In genomic region chr22:42071508-42071907, GRCh38 we compare ENCODE assay signal across 9 cellular contexts. TPM values are rescaled to one million over a fixed set of nuclear protein-coding genes. Genes with fewer than 3 reads are reported as not detected.
A peak's percentile ranks its signal among the peaks of the same experiment; 100 is the strongest.
DNase-seq lines count a peak whose midpoint lies in the region; ATAC-seq, FAIRE-seq and TF ChIP-seq lines count a peak whose summit lies in the region.
"Not testable (repeated sequence)": the region's sequence is repeated elsewhere in the genome, so short reads cannot be mapped to it uniquely, and the experiment has no call there.
"Had no signal": no experiment of that assay in that cellular context is flagged by ENCODE, and none has a peak within 500 bp of the region (broad histone marks: within the 10 kb centered on the region; RNA-seq: fewer than 3 reads in every experiment).

No MANE protein-coding gene starts in this region.

- TF ChIP-seq CTCF in Loucy (conservative IDR thresholded peaks at IDR 0.05; ENCODE audit: low read length); astrocyte (IDR thresholded peaks at IDR 0.05; ENCODE audit: insufficient read depth, low read depth, low read length); epithelial cell of esophagus (IDR thresholded peaks at IDR 0.05; ENCODE audit: insufficient read depth, low read depth, low read length, missing control alignments); HepG2 (CRISPR knock-in tag; IDR thresholded peaks at IDR 0.05); osteoblast (IDR thresholded peaks at IDR 0.05; ENCODE audit: extremely low read depth, low read depth, low read length); suprapubic skin (IDR thresholded peaks at IDR 0.05): not testable (repeated sequence)

- in situ Hi-C loops in HepG2 (cut with HindIII; ENCODE audit: extremely low pct_ligation_motif_present, low pct_unique_long_range_greater_than_20kb) = loop anchor here (5.0 kb wide), 1 partner anchor 104 kb away; the partner anchor contains the start of gene SEPTIN3

- H3K79me2 ChIP-seq in Loucy (ENCODE audit: insufficient read depth, low read length); HepG2 (ENCODE audit: insufficient read depth, low read length): not testable (repeated sequence)
- H3K79me2 ChIP-seq in astrocyte (ENCODE audit: insufficient read depth, low read length) (peaks cover 14% of the 10 kb centered on the region), osteoblast (ENCODE audit: insufficient read depth, low read length) (peaks cover 25% of the 10 kb centered on the region)

- not testable (repeated sequence) for ATAC-seq in activated CD4-positive, alpha-beta T cell treated with anti-CD3 and anti-CD28 coated beads for 36 hours; HepG2

- not testable (repeated sequence) for FAIRE-seq in astrocyte (lab: Jason Lieb, UNC); HepG2 (lab: Jason Lieb, UNC)

- peak overlapping the region; percentile 74 for H3K27ac ChIP-seq in CD4-positive, alpha-beta memory T cell (ENCODE audit: low read depth, low read length)
- H3K27ac ChIP-seq in astrocyte (ENCODE audit: low read depth, low read length) = peak overlapping the region; percentile 68
- not testable (repeated sequence) for H3K27ac ChIP-seq in HepG2 (ENCODE audit: extremely low read length, insufficient read depth, low read length)
- H3K27ac ChIP-seq in osteoblast (ENCODE audit: low read depth, low read length) = peak overlapping the region; percentile 94
- peak overlapping the region; percentile 84 for H3K27ac ChIP-seq in suprapubic skin

- not testable (repeated sequence) for H3F3A ChIP-seq in Loucy (ENCODE audit: low read depth)

- not testable (repeated sequence) for H3K9me3 ChIP-seq in CD4-positive, alpha-beta memory T cell (ENCODE audit: control insufficient read depth in 1 of 2, low read length in 2 of 2); Loucy (ENCODE audit: insufficient read depth, low read depth, low read length); astrocyte (ENCODE audit: insufficient read depth, low read depth, low read length); HepG2 (ENCODE audit: low read length); osteoblast (ENCODE audit: low read depth, low read length); suprapubic skin

- not testable (repeated sequence) for H3K9me3 Mint-ChIP-seq in CD4-positive, alpha-beta memory T cell; activated CD4-positive, alpha-beta T cell treated with anti-CD3 and anti-CD28 coated beads for 36 hours (ENCODE audit: low read depth)
- H3K9me3 Mint-ChIP-seq in astrocyte (ENCODE audit: unreplicated experiment) = peaks cover 13% of the 10 kb centered on the region

- H2AFZ ChIP-seq in Loucy (ENCODE audit: low read length) = not testable (repeated sequence)
- H2AFZ ChIP-seq in astrocyte (ENCODE audit: low read depth, low read length) = peak overlapping the region; percentile 96
- peak overlapping the region; percentile 61 for H2AFZ ChIP-seq in HepG2 (ENCODE audit: low read length)
- peak overlapping the region; percentile 99 for H2AFZ ChIP-seq in osteoblast (ENCODE audit: low read length)

- BruUV-seq in HepG2 (replicated peaks; lab: Mats Ljungman, UMichigan) = not testable (repeated sequence)

- H4K20me1 ChIP-seq in Loucy (ENCODE audit: insufficient read depth, low read length, poor library complexity, severe bottlenecking); astrocyte (ENCODE audit: insufficient read depth, low read length); HepG2 (ENCODE audit: insufficient read depth, low read length); osteoblast (ENCODE audit: insufficient read depth, low read length): not testable (repeated sequence)

- not testable (repeated sequence) for TF ChIP-seq RAD21 in HepG2 (CRISPR knock-in tag; IDR thresholded peaks at IDR 0.05)

- peak overlapping the region; percentile 70 for H3K9ac ChIP-seq in Loucy (ENCODE audit: low read depth, low read length, poor library complexity, severe bottlenecking)
- peak overlapping the region; percentile 79 for H3K9ac ChIP-seq in astrocyte (ENCODE audit: low read length)
- peak overlapping the region; percentile 66; the same call in 1 of the 2 replicates for H3K9ac ChIP-seq in HepG2 (ENCODE audit: insufficient read depth, low read depth, low read length)

- H3K4me1 ChIP-seq in CD4-positive, alpha-beta memory T cell (ENCODE audit: insufficient read depth, low read length) = peaks cover 40% of the 10 kb centered on the region
- H3K4me1 ChIP-seq in Loucy (ENCODE audit: insufficient read depth, low read length, poor library complexity, severe bottlenecking) = not testable (repeated sequence)
- H3K4me1 ChIP-seq in astrocyte (ENCODE audit: insufficient read depth, low read length) = peaks cover 20% of the 10 kb centered on the region
- peaks cover 36% of the 10 kb centered on the region for H3K4me1 ChIP-seq in HepG2 (ENCODE audit: insufficient read depth, low read length)
- peaks cover 30% of the 10 kb centered on the region for H3K4me1 ChIP-seq in osteoblast (ENCODE audit: insufficient read depth, low read length)
- peaks cover 42% of the 10 kb centered on the region for H3K4me1 ChIP-seq in suprapubic skin

- H3K4me1 Mint-ChIP-seq in CD4-positive, alpha-beta memory T cell = peaks cover 20 to 59% (median 39%) of the 10 kb centered on the region in 4 donors
- H3K4me1 Mint-ChIP-seq in activated CD4-positive, alpha-beta T cell treated with anti-CD3 and anti-CD28 coated beads for 36 hours = peaks cover 28% of the 10 kb centered on the region
- H3K4me1 Mint-ChIP-seq in astrocyte (ENCODE audit: low read depth, unreplicated experiment) = not testable (repeated sequence)

- TF ChIP-seq POLR2A in HepG2 (IDR thresholded peaks at IDR 0.05; ENCODE audit: insufficient read depth in 1 of 2, low read depth in 2 of 2, low read length in 2 of 2); suprapubic skin (IDR thresholded peaks at IDR 0.05): not testable (repeated sequence)

- TF ChIP-seq EP300 in HepG2 (IDR thresholded peaks at IDR 0.05; ENCODE audit: low read depth in 2 of 2, low read length in 2 of 2); HepG2 (CRISPR knock-in tag; IDR thresholded peaks at IDR 0.05; ENCODE audit: borderline replicate concordance); suprapubic skin (IDR thresholded peaks at IDR 0.05): not testable (repeated sequence)

- H3K27ac Mint-ChIP-seq in CD4-positive, alpha-beta memory T cell = peak overlapping the region; percentile 93 to 97 (median 94)
- H3K27ac Mint-ChIP-seq in activated CD4-positive, alpha-beta T cell treated with anti-CD3 and anti-CD28 coated beads for 36 hours = peak overlapping the region; percentile 89
- H3K27ac Mint-ChIP-seq in astrocyte (ENCODE audit: unreplicated experiment) = not testable (repeated sequence)

- H3K9me2 ChIP-seq in Loucy (replicated peaks; ENCODE audit: low read depth, low read length) = not testable (repeated sequence)

- peak overlapping the region; percentile 82 for H3K4me2 ChIP-seq in Loucy (ENCODE audit: low read depth, low read length, poor library complexity, severe bottlenecking)
- peak overlapping the region; percentile 94 for H3K4me2 ChIP-seq in astrocyte (ENCODE audit: low read length)
- H3K4me2 ChIP-seq in HepG2 (ENCODE audit: low read depth, low read length) = peak overlapping the region; percentile 100
- H3K4me2 ChIP-seq in osteoblast (ENCODE audit: insufficient read depth, low read length) = peak overlapping the region; percentile 91

- peak overlapping the region; percentile 92 to 95 (median 92) for H3K4me3 Mint-ChIP-seq in CD4-positive, alpha-beta memory T cell
- peak overlapping the region; percentile 84 for H3K4me3 Mint-ChIP-seq in activated CD4-positive, alpha-beta T cell treated with anti-CD3 and anti-CD28 coated beads for 36 hours
- not testable (repeated sequence) for H3K4me3 Mint-ChIP-seq in astrocyte (ENCODE audit: unreplicated experiment)

- H3K4me3 ChIP-seq in CD4-positive, alpha-beta memory T cell (ENCODE audit: low read length in 2 of 2) = peak overlapping the region; percentile 37 to 51
- H3K4me3 ChIP-seq in Loucy (ENCODE audit: low read length, poor library complexity, severe bottlenecking) (peak overlapping the region; percentile 78), astrocyte (ENCODE audit: insufficient read depth, low read depth, low read length) (peak overlapping the region; percentile 65), epithelial cell of esophagus (ENCODE audit: low read length) (peak overlapping the region; percentile 59), HepG2 (replicated peaks in 1 of 3; ENCODE audit: insufficient read depth in 1 of 3, low read depth in 2 of 3, low read length in 3 of 3) (peak overlapping the region in 2 of 3 experiments; percentile 52 to 79; a peak in 3 of 6 replicates), osteoblast (ENCODE audit: insufficient read depth, low read length) (peak overlapping the region; percentile 85), suprapubic skin (peak overlapping the region; percentile 68)

- H3K27me3 Mint-ChIP-seq in CD4-positive, alpha-beta memory T cell; activated CD4-positive, alpha-beta T cell treated with anti-CD3 and anti-CD28 coated beads for 36 hours; astrocyte (ENCODE audit: low read depth, unreplicated experiment): not testable (repeated sequence)

- DNase-seq in CD4-positive, alpha-beta memory T cell; activated CD4-positive, alpha-beta T cell treated with anti-CD3 and anti-CD28 coated beads for 36 hours; astrocyte (ENCODE audit: low read depth); epithelial cell of esophagus (ENCODE audit: low read depth); HepG2 (ENCODE audit: low spot score); osteoblast (ENCODE audit: insufficient read length, low spot score, missing footprints): not testable (repeated sequence)
- peak in 1 of 2 donors; percentile 35 for DNase-seq in suprapubic skin (ENCODE audit: low spot score in 2 of 2)

- intact Hi-C loops in CD4-positive, alpha-beta memory T cell (cut with micrococcal nuclease) = loop anchor here (5.0 to 10.0 kb wide), 3 partner anchors 104 to 543 kb away; partner anchors contain the start of genes POLDIP3, SEPTIN3 and SNU13
- intact Hi-C loops in activated CD4-positive, alpha-beta T cell treated with anti-CD3 and anti-CD28 coated beads for 36 hours (cut with DNase I, micrococcal nuclease) = loop anchor here (2.0 to 10.0 kb wide), 13 partner anchors 41 to 627 kb away; partner anchors contain the start of genes CENPM (in 1 of the 2), POLDIP3 (in 1 of the 2), SEPTIN3 (in 1 of the 2) and SNU13 (in 1 of the 2)
- intact Hi-C loops in HepG2 (cut with micrococcal nuclease; ENCODE audit: unreplicated experiment) = not testable (repeated sequence)

- POLR2A ChIA-PET in CD4-positive, alpha-beta memory T cell (lab: Charles Lee; ENCODE audit: partially characterized antibody) = interaction anchor here (0.6 to 4.3 kb wide), 5 partner anchors 8 to 373 kb away, joined by 3 to 73 read pairs (median 15); partner anchors contain the start of genes NDUFA6, SMDT1 and WBP2NL
- POLR2A ChIA-PET in activated CD4-positive, alpha-beta T cell treated with anti-CD3 and anti-CD28 coated beads for 36 hours (lab: Charles Lee) = interaction anchor here (0.6 to 1.3 kb wide), 2 partner anchors 12 to 19 kb away, joined by 6 read pairs; partner anchors contain the start of gene NDUFA6
- POLR2A ChIA-PET in HepG2 (lab: Yijun Ruan, JAX) = interaction anchor here (2.3 to 2.5 kb wide), 2 partner anchors 8 to 19 kb away, joined by 16 to 21 read pairs; partner anchors contain the start of genes NDUFA6 and SMDT1

- H3K27me3 ChIP-seq in CD4-positive, alpha-beta memory T cell (ENCODE audit: insufficient read depth, low read length); Loucy (ENCODE audit: insufficient read depth, low read length, poor library complexity, severe bottlenecking); astrocyte (ENCODE audit: insufficient read depth, low read length); HepG2 (ENCODE audit: control insufficient read depth in 1 of 2, insufficient read depth in 2 of 2, low read length in 2 of 2); osteoblast (ENCODE audit: insufficient read depth, low read length); suprapubic skin: not testable (repeated sequence)

- H3K36me3 ChIP-seq in CD4-positive, alpha-beta memory T cell (ENCODE audit: insufficient read depth, low read length); Loucy (ENCODE audit: insufficient read depth, low read length); astrocyte (ENCODE audit: insufficient read depth, low read length); HepG2 (replicated peaks in 1 of 2; ENCODE audit: control insufficient read depth in 1 of 2, insufficient read depth in 2 of 2, low read length in 2 of 2): not testable (repeated sequence)
- H3K36me3 ChIP-seq in osteoblast (ENCODE audit: insufficient read depth, low read length) = peaks cover 14% of the 10 kb centered on the region
- H3K36me3 ChIP-seq in suprapubic skin = peaks cover 19% of the 10 kb centered on the region

- CTCF ChIA-PET in CD4-positive, alpha-beta memory T cell (lab: Charles Lee; ENCODE audit: partially characterized antibody); activated CD4-positive, alpha-beta T cell treated with anti-CD3 and anti-CD28 coated beads for 36 hours (lab: Charles Lee); HepG2 (lab: Yijun Ruan, JAX; ENCODE audit: low intra/inter-chr PET ratio, low total read pairs): not testable (repeated sequence)

- 38% methylated on average over 7 of the region's 7 CpGs for WGBS in HepG2 (ENCODE audit: low lambda C conversion rate)
- 58% methylated on average over 7 of the region's 7 CpGs for WGBS in suprapubic skin

- H3K36me3 Mint-ChIP-seq in CD4-positive, alpha-beta memory T cell = peaks cover 4 to 20% of the 10 kb centered on the region in 2 donors
- H3K36me3 Mint-ChIP-seq in activated CD4-positive, alpha-beta T cell treated with anti-CD3 and anti-CD28 coated beads for 36 hours (ENCODE audit: low read depth) = peaks cover 16% of the 10 kb centered on the region
- H3K36me3 Mint-ChIP-seq in astrocyte (ENCODE audit: low read depth, unreplicated experiment) = not testable (repeated sequence)

RNA-seq across cellular contexts. Expression of gene NAGA, which starts 0.9 kb away (rescaled TPM):
- total RNA-seq in CD4-positive, alpha-beta memory T cell = 10 to 100 TPM; 13.9 to 14.5 TPM
- polyA plus RNA-seq in CD4-positive, alpha-beta memory T cell = 10 to 100 TPM; 18.0 to 25.4 TPM
- total RNA-seq in activated CD4-positive, alpha-beta T cell treated with anti-CD3 and anti-CD28 coated beads for 36 hours = 10 to 100 TPM; 19.7 to 20.0 TPM
- total RNA-seq in astrocyte (8.9 TPM in 2 replicates), HepG2 (2016; rRNA removed; fragmentation: Illumina TruSeq; extraction: Trizol) (9.1 and 15.1 TPM in 2 replicates), osteoblast (35.9 and 44.2 TPM in 2 replicates), suprapubic skin (10 to 100 TPM; 20.9 to 25.9 (median 22.2) TPM)
- 1.9 and 2.2 TPM in 2 replicates for total RNA-seq in HepG2 (2016; cell fraction: cytosol; rRNA removed; fragmentation: Illumina TruSeq; extraction: Trizol; ENCODE audit: low read depth)
- total RNA-seq in HepG2 (2016; cell fraction: insoluble cytoplasmic fraction; rRNA removed; fragmentation: Illumina TruSeq; extraction: Trizol) = 8.3 and 15.3 TPM in 2 replicates
- 6.5 and 6.8 TPM in 2 replicates for total RNA-seq in HepG2 (2016; cell fraction: membrane; rRNA removed; fragmentation: Illumina TruSeq; extraction: Trizol)
- 11.0 and 13.5 TPM in 2 replicates for total RNA-seq in HepG2 (2016; cell fraction: nucleus; rRNA removed; fragmentation: Illumina TruSeq; extraction: Trizol)
- 23.4 and 25.7 TPM in 2 replicates for polyA plus RNA-seq in HepG2 (2011; rRNA removed)
- polyA plus RNA-seq in HepG2 (2011; cell fraction: cytosol; rRNA removed) = 17.5 and 21.7 TPM in 2 replicates
- polyA plus RNA-seq in HepG2 (2011; cell fraction: nucleus; rRNA removed) = 14.8 and 15.8 TPM in 2 replicates
- polyA plus RNA-seq in HepG2 (2012) = 13.6 and 14.8 TPM in 2 replicates
- polyA plus RNA-seq in HepG2 (2016; cell fraction: cytosol; fragmentation: Illumina TruSeq; extraction: Trizol; ENCODE audit: low read depth) = 2.2 and 3.3 TPM in 2 replicates
- 8.7 and 9.7 TPM in 2 replicates for polyA plus RNA-seq in HepG2 (2016; cell fraction: insoluble cytoplasmic fraction; fragmentation: Illumina TruSeq; extraction: Trizol; ENCODE audit: low read depth)
- 5.7 and 7.6 TPM in 2 replicates for polyA plus RNA-seq in HepG2 (2016; cell fraction: membrane; fragmentation: Illumina TruSeq; extraction: Trizol; ENCODE audit: low read depth)
- 18.7 and 20.1 TPM in 2 replicates for polyA plus RNA-seq in HepG2 (2016; cell fraction: nucleus; fragmentation: Illumina TruSeq; extraction: Trizol; ENCODE audit: insufficient read depth, low read depth)
- polyA minus RNA-seq in HepG2 (2011; rRNA and poly(A)+ RNA removed; ENCODE audit: low replicate concordance) = 47.7 and 73.3 TPM in 2 replicates
- 10.8 and 14.8 TPM in 2 replicates for polyA minus RNA-seq in HepG2 (2011; cell fraction: cytosol; rRNA and poly(A)+ RNA removed)
- polyA minus RNA-seq in HepG2 (2011; cell fraction: nucleus; rRNA and poly(A)+ RNA removed) = 8.0 and 9.1 TPM in 2 replicates

RNA-seq across cellular contexts. Expression of gene PHETA2, which starts 2.5 kb away (rescaled TPM):
- 1 to 10 TPM; 1.7 to 1.9 TPM for total RNA-seq in CD4-positive, alpha-beta memory T cell
- polyA plus RNA-seq in CD4-positive, alpha-beta memory T cell = 1 to 10 TPM in 1 of 2 donors, under 1 TPM in 1; 0.69 to 1.6 TPM
- total RNA-seq in activated CD4-positive, alpha-beta T cell treated with anti-CD3 and anti-CD28 coated beads for 36 hours = 1 to 10 TPM; 1.4 to 2.3 TPM
- total RNA-seq in astrocyte = 0.12 and 0.18 TPM in 2 replicates
- 0.07 TPM in 1 of 2 replicates, not detected in the other for total RNA-seq in HepG2 (2016; rRNA removed; fragmentation: Illumina TruSeq; extraction: Trizol)
- total RNA-seq in HepG2 (2016; cell fraction: cytosol; rRNA removed; fragmentation: Illumina TruSeq; extraction: Trizol; ENCODE audit: low read depth) = not detected in 2 replicates
- not detected in 2 replicates for total RNA-seq in HepG2 (2016; cell fraction: insoluble cytoplasmic fraction; rRNA removed; fragmentation: Illumina TruSeq; extraction: Trizol)
- not detected in 2 replicates for total RNA-seq in HepG2 (2016; cell fraction: membrane; rRNA removed; fragmentation: Illumina TruSeq; extraction: Trizol)
- total RNA-seq in HepG2 (2016; cell fraction: nucleus; rRNA removed; fragmentation: Illumina TruSeq; extraction: Trizol) = not detected in 2 replicates
- not detected in 2 replicates for polyA plus RNA-seq in HepG2 (2011; rRNA removed)
- not detected in 2 replicates for polyA plus RNA-seq in HepG2 (2011; cell fraction: cytosol; rRNA removed)
- 0.05 and 0.08 TPM in 2 replicates for polyA plus RNA-seq in HepG2 (2011; cell fraction: nucleus; rRNA removed)
- 0.07 TPM in 1 of 2 replicates, not detected in the other for polyA plus RNA-seq in HepG2 (2012)
- polyA plus RNA-seq in HepG2 (2016; cell fraction: cytosol; fragmentation: Illumina TruSeq; extraction: Trizol; ENCODE audit: low read depth) = not detected in 2 replicates
- not detected in 2 replicates for polyA plus RNA-seq in HepG2 (2016; cell fraction: insoluble cytoplasmic fraction; fragmentation: Illumina TruSeq; extraction: Trizol; ENCODE audit: low read depth)
- not detected in 2 replicates for polyA plus RNA-seq in HepG2 (2016; cell fraction: membrane; fragmentation: Illumina TruSeq; extraction: Trizol; ENCODE audit: low read depth)
- polyA plus RNA-seq in HepG2 (2016; cell fraction: nucleus; fragmentation: Illumina TruSeq; extraction: Trizol; ENCODE audit: insufficient read depth, low read depth) = not detected in 2 replicates
- 4.0 TPM in 1 of 2 replicates, not detected in the other for polyA minus RNA-seq in HepG2 (2011; rRNA and poly(A)+ RNA removed; ENCODE audit: low replicate concordance)
- not detected in 2 replicates for polyA minus RNA-seq in HepG2 (2011; cell fraction: cytosol; rRNA and poly(A)+ RNA removed)
- polyA minus RNA-seq in HepG2 (2011; cell fraction: nucleus; rRNA and poly(A)+ RNA removed) = 0.25 and 0.39 TPM in 2 replicates
- total RNA-seq in osteoblast = 23.9 and 26.2 TPM in 2 replicates
- 10 to 100 TPM in 1 of 4 donors, 1 to 10 TPM in 3; 7.1 to 11.4 (median 8.0) TPM for total RNA-seq in suprapubic skin
- total RNA-seq: G401 had no signal

RNA-seq across cellular contexts. Expression of gene SMDT1, which starts 8.0 kb away (rescaled TPM):
- total RNA-seq in CD4-positive, alpha-beta memory T cell = 100 to 1,000 TPM; 101 to 105 TPM
- 100 to 1,000 TPM; 172 to 279 TPM for polyA plus RNA-seq in CD4-positive, alpha-beta memory T cell
- 10 to 100 TPM; 17.2 to 45.4 TPM for total RNA-seq in activated CD4-positive, alpha-beta T cell treated with anti-CD3 and anti-CD28 coated beads for 36 hours
- total RNA-seq in astrocyte (29.3 and 31.1 TPM in 2 replicates), HepG2 (2016; rRNA removed; fragmentation: Illumina TruSeq; extraction: Trizol) (8.3 and 13.3 TPM in 2 replicates), osteoblast (4.7 and 7.7 TPM in 2 replicates), suprapubic skin (10 to 100 TPM; 11.8 to 18.6 (median 12.8) TPM)
- total RNA-seq in HepG2 (2016; cell fraction: cytosol; rRNA removed; fragmentation: Illumina TruSeq; extraction: Trizol; ENCODE audit: low read depth) = 5.6 and 7.0 TPM in 2 replicates
- total RNA-seq in HepG2 (2016; cell fraction: insoluble cytoplasmic fraction; rRNA removed; fragmentation: Illumina TruSeq; extraction: Trizol) = 6.8 and 9.3 TPM in 2 replicates
- total RNA-seq in HepG2 (2016; cell fraction: membrane; rRNA removed; fragmentation: Illumina TruSeq; extraction: Trizol) = 17.0 and 23.0 TPM in 2 replicates
- total RNA-seq in HepG2 (2016; cell fraction: nucleus; rRNA removed; fragmentation: Illumina TruSeq; extraction: Trizol) = 5.7 and 6.8 TPM in 2 replicates
- 26.6 and 32.8 TPM in 2 replicates for polyA plus RNA-seq in HepG2 (2011; rRNA removed)
- 47.7 and 50.1 TPM in 2 replicates for polyA plus RNA-seq in HepG2 (2011; cell fraction: cytosol; rRNA removed)
- 14.7 and 19.6 TPM in 2 replicates for polyA plus RNA-seq in HepG2 (2011; cell fraction: nucleus; rRNA removed)
- polyA plus RNA-seq in HepG2 (2012) = 71.3 and 72.4 TPM in 2 replicates
- polyA plus RNA-seq in HepG2 (2016; cell fraction: cytosol; fragmentation: Illumina TruSeq; extraction: Trizol; ENCODE audit: low read depth) = 125 and 160 TPM in 2 replicates
- polyA plus RNA-seq in HepG2 (2016; cell fraction: insoluble cytoplasmic fraction; fragmentation: Illumina TruSeq; extraction: Trizol; ENCODE audit: low read depth) = 51.2 and 59.0 TPM in 2 replicates
- polyA plus RNA-seq in HepG2 (2016; cell fraction: membrane; fragmentation: Illumina TruSeq; extraction: Trizol; ENCODE audit: low read depth) = 114 and 133 TPM in 2 replicates
- polyA plus RNA-seq in HepG2 (2016; cell fraction: nucleus; fragmentation: Illumina TruSeq; extraction: Trizol; ENCODE audit: insufficient read depth, low read depth) = 38.0 and 39.5 TPM in 2 replicates
- 9.6 and 10.3 TPM in 2 replicates for polyA minus RNA-seq in HepG2 (2011; rRNA and poly(A)+ RNA removed; ENCODE audit: low replicate concordance)
- 9.8 and 10.2 TPM in 2 replicates for polyA minus RNA-seq in HepG2 (2011; cell fraction: cytosol; rRNA and poly(A)+ RNA removed)
- 8.1 and 15.5 TPM in 2 replicates for polyA minus RNA-seq in HepG2 (2011; cell fraction: nucleus; rRNA and poly(A)+ RNA removed)

RNA-seq across cellular contexts. Expression of gene NDUFA6, which starts 19.1 kb away (rescaled TPM):
- total RNA-seq in CD4-positive, alpha-beta memory T cell = 10 to 100 TPM; 42.1 to 44.4 TPM
- polyA plus RNA-seq in CD4-positive, alpha-beta memory T cell = 100 to 1,000 TPM; 137 to 153 TPM
- total RNA-seq in activated CD4-positive, alpha-beta T cell treated with anti-CD3 and anti-CD28 coated beads for 36 hours = 100 to 1,000 TPM; 123 to 144 TPM
- 58.6 and 58.7 TPM in 2 replicates for total RNA-seq in astrocyte
- 87.8 and 107 TPM in 2 replicates for total RNA-seq in HepG2 (2016; rRNA removed; fragmentation: Illumina TruSeq; extraction: Trizol)
- total RNA-seq in HepG2 (2016; cell fraction: cytosol; rRNA removed; fragmentation: Illumina TruSeq; extraction: Trizol; ENCODE audit: low read depth) = 30.3 and 32.0 TPM in 2 replicates
- 97.5 and 126 TPM in 2 replicates for total RNA-seq in HepG2 (2016; cell fraction: insoluble cytoplasmic fraction; rRNA removed; fragmentation: Illumina TruSeq; extraction: Trizol)
- 35.9 and 38.9 TPM in 2 replicates for total RNA-seq in HepG2 (2016; cell fraction: membrane; rRNA removed; fragmentation: Illumina TruSeq; extraction: Trizol)
- 42.2 and 49.2 TPM in 2 replicates for total RNA-seq in HepG2 (2016; cell fraction: nucleus; rRNA removed; fragmentation: Illumina TruSeq; extraction: Trizol)
- polyA plus RNA-seq in HepG2 (2011; rRNA removed) = 64.4 and 68.5 TPM in 2 replicates
- 57.0 and 63.1 TPM in 2 replicates for polyA plus RNA-seq in HepG2 (2011; cell fraction: cytosol; rRNA removed)
- 12.8 and 16.1 TPM in 2 replicates for polyA plus RNA-seq in HepG2 (2011; cell fraction: nucleus; rRNA removed)
- polyA plus RNA-seq in HepG2 (2012) = 89.3 and 94.8 TPM in 2 replicates
- polyA plus RNA-seq in HepG2 (2016; cell fraction: cytosol; fragmentation: Illumina TruSeq; extraction: Trizol; ENCODE audit: low read depth) = 38.8 and 39.9 TPM in 2 replicates
- 148 TPM in 2 replicates for polyA plus RNA-seq in HepG2 (2016; cell fraction: insoluble cytoplasmic fraction; fragmentation: Illumina TruSeq; extraction: Trizol; ENCODE audit: low read depth)
- 33.5 and 37.6 TPM in 2 replicates for polyA plus RNA-seq in HepG2 (2016; cell fraction: membrane; fragmentation: Illumina TruSeq; extraction: Trizol; ENCODE audit: low read depth)
- polyA plus RNA-seq in HepG2 (2016; cell fraction: nucleus; fragmentation: Illumina TruSeq; extraction: Trizol; ENCODE audit: insufficient read depth, low read depth) = 91.1 and 93.0 TPM in 2 replicates
- polyA minus RNA-seq in HepG2 (2011; rRNA and poly(A)+ RNA removed; ENCODE audit: low replicate concordance) = 16.6 and 26.0 TPM in 2 replicates
- polyA minus RNA-seq in HepG2 (2011; cell fraction: cytosol; rRNA and poly(A)+ RNA removed) = 16.4 and 21.7 TPM in 2 replicates
- polyA minus RNA-seq in HepG2 (2011; cell fraction: nucleus; rRNA and poly(A)+ RNA removed) = 16.2 and 17.2 TPM in 2 replicates
- 33.0 and 41.6 TPM in 2 replicates for total RNA-seq in osteoblast
- 10 to 100 TPM; 40.2 to 62.1 (median 48.0) TPM for total RNA-seq in suprapubic skin

RNA-seq across cellular contexts. Expression of gene CYP2D6, which starts 59.1 kb away (rescaled TPM):
- total RNA-seq in CD4-positive, alpha-beta memory T cell = 10 to 100 TPM in 1 of 2 experiments, 1 to 10 TPM in 1; 8.8 to 10.7 TPM
- polyA plus RNA-seq in CD4-positive, alpha-beta memory T cell = under 1 TPM in 1 of 2 donors, not detected in 1; 0.23 TPM
- total RNA-seq in activated CD4-positive, alpha-beta T cell treated with anti-CD3 and anti-CD28 coated beads for 36 hours = 1 to 10 TPM; 2.8 to 3.1 TPM
- 0.82 and 0.91 TPM in 2 replicates for total RNA-seq in astrocyte
- 0.18 and 1.0 TPM in 2 replicates for total RNA-seq in HepG2 (2016; rRNA removed; fragmentation: Illumina TruSeq; extraction: Trizol)
- 0.53 and 0.61 TPM in 2 replicates for total RNA-seq in HepG2 (2016; cell fraction: cytosol; rRNA removed; fragmentation: Illumina TruSeq; extraction: Trizol; ENCODE audit: low read depth)
- total RNA-seq in HepG2 (2016; cell fraction: insoluble cytoplasmic fraction; rRNA removed; fragmentation: Illumina TruSeq; extraction: Trizol) = 0.22 and 1.2 TPM in 2 replicates
- total RNA-seq in HepG2 (2016; cell fraction: membrane; rRNA removed; fragmentation: Illumina TruSeq; extraction: Trizol) = 0.45 and 0.49 TPM in 2 replicates
- 2.1 TPM in 2 replicates for total RNA-seq in HepG2 (2016; cell fraction: nucleus; rRNA removed; fragmentation: Illumina TruSeq; extraction: Trizol)
- 3.7 and 4.4 TPM in 2 replicates for polyA plus RNA-seq in HepG2 (2011; rRNA removed)
- polyA plus RNA-seq in HepG2 (2011; cell fraction: cytosol; rRNA removed) = 1.6 and 2.3 TPM in 2 replicates
- 30.3 and 32.1 TPM in 2 replicates for polyA plus RNA-seq in HepG2 (2011; cell fraction: nucleus; rRNA removed)
- polyA plus RNA-seq in HepG2 (2012) = 1.9 and 2.5 TPM in 2 replicates
- 0.15 and 0.16 TPM in 2 replicates for polyA plus RNA-seq in HepG2 (2016; cell fraction: cytosol; fragmentation: Illumina TruSeq; extraction: Trizol; ENCODE audit: low read depth)
- 0.16 and 0.46 TPM in 2 replicates for polyA plus RNA-seq in HepG2 (2016; cell fraction: insoluble cytoplasmic fraction; fragmentation: Illumina TruSeq; extraction: Trizol; ENCODE audit: low read depth)
- polyA plus RNA-seq in HepG2 (2016; cell fraction: membrane; fragmentation: Illumina TruSeq; extraction: Trizol; ENCODE audit: low read depth) = 0.27 and 0.41 TPM in 2 replicates
- 3.2 and 4.0 TPM in 2 replicates for polyA plus RNA-seq in HepG2 (2016; cell fraction: nucleus; fragmentation: Illumina TruSeq; extraction: Trizol; ENCODE audit: insufficient read depth, low read depth)
- 1.3 and 4.2 TPM in 2 replicates for polyA minus RNA-seq in HepG2 (2011; rRNA and poly(A)+ RNA removed; ENCODE audit: low replicate concordance)
- 1.5 and 1.8 TPM in 2 replicates for polyA minus RNA-seq in HepG2 (2011; cell fraction: cytosol; rRNA and poly(A)+ RNA removed)
- polyA minus RNA-seq in HepG2 (2011; cell fraction: nucleus; rRNA and poly(A)+ RNA removed) = 6.4 and 6.7 TPM in 2 replicates
- 0.29 and 0.36 TPM in 2 replicates for total RNA-seq in osteoblast
- total RNA-seq in suprapubic skin = 1 to 10 TPM in 3 of 4 donors, under 1 TPM in 1; 0.72 to 4.7 (median 2.0) TPM
